In the genomic region with DNA sequence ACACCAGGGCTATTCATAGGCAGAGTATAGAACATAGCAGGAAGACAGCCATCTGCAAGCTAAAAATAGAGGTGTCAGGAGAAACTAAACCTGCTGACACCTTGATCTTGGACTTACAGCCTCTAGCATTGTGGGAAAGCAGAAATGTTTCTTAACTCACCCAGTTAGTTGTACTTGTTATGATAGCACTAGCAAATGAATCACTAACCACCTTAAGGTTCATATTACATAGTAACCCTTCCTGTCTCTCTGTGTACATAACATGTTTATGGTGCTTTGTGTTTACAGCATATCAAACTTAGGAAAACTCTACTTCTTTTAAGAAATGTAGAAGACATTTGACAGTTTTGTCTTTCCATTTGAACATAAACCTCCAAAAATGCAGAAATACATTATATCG, we compare ENCODE assay signal across 21 cellular contexts.
"Had no signal": no experiment of that assay in that cellular context is flagged by ENCODE, and none has a peak within 500 bp of the region (broad histone marks: within the 10 kb centered on the region; RNA-seq: fewer than 3 reads in every experiment).

No MANE protein-coding gene starts in this region.

- DNase-seq: activated CD4-positive, alpha-beta T cell treated with anti-CD3 and anti-CD28 coated beads for 4 hours; activated CD8-positive, alpha-beta memory T cell treated with anti-CD3 and anti-CD28 coated beads, Interleukin-2, amount 50 U/mL, for 4 hours; activated CD8-positive, alpha-beta T cell treated with anti-CD3 and anti-CD28 coated beads, Interleukin-2, amount 10 ng/mL, durations not matched to agents 7 days and 5 days; activated effector memory CD4-positive, alpha-beta T cell treated with anti-CD3 and anti-CD28 coated beads, Interleukin-2, amount 50 U/mL, for 16 hours; activated T-cell treated with anti-CD3 and anti-CD28 coated beads, Interleukin-2, amount 50 U/mL, for 48 hours; amniotic stem cell; central memory CD4-positive, alpha-beta T cell; colonic mucosa; foreskin fibroblast; hypothalamus; kidney; left ventricle myocardium superior; mesendoderm; natural killer cell; retina; stimulated activated CD4-positive, alpha-beta T cell treated with anti-CD3 and anti-CD28 coated beads, Interleukin-2, amount 100 ng/mL, for 48 hours; stimulated activated naive CD4-positive, alpha-beta T cell; tibial artery; uterus had no signal

- H3K27me3 ChIP-seq: colonic mucosa, neutrophil, tibial artery, uterus had no signal

- H3K9me3 ChIP-seq: colonic mucosa, neutrophil, tibial artery, uterus had no signal

- H3K27ac ChIP-seq: colonic mucosa, neutrophil, parathyroid adenoma, tibial artery, uterus had no signal

- H3K4me3 ChIP-seq: colonic mucosa, tibial artery, uterus had no signal

- H3K4me1 ChIP-seq: colonic mucosa, parathyroid adenoma, tibial artery, uterus had no signal

- H3K36me3 ChIP-seq: colonic mucosa, neutrophil, tibial artery, uterus had no signal
